Comparison of ENCODE assay signal across 1 cellular context in genomic region chr1:109618614-109619404, GRCh38.
A peak's percentile ranks its signal among the peaks of the same experiment; 100 is the strongest.
TF ChIP-seq lines count a peak whose summit lies in the region.

No MANE protein-coding gene starts in this region.

TF ChIP-seq in K562, 482 proteins besides CTCF, POLR2A, EP300 and RAD21 (continues in another document):
- TF ChIP-seq MTA2 (IDR thresholded peaks at IDR 0.05; ENCODE audit: low read depth) = peak; percentile 18; the same call in 1 of the 2 replicates
- peak; percentile 12; the same call in 1 of the 2 replicates for TF ChIP-seq ZNF584 (CRISPR knock-in tag; IDR thresholded peaks at IDR 0.05; ENCODE audit: low read depth)
- no peak for TF ChIP-seq ZNF197 (CRISPR knock-in tag; IDR thresholded peaks at IDR 0.05; ENCODE audit: low read depth)
- TF ChIP-seq, protein P1, sequence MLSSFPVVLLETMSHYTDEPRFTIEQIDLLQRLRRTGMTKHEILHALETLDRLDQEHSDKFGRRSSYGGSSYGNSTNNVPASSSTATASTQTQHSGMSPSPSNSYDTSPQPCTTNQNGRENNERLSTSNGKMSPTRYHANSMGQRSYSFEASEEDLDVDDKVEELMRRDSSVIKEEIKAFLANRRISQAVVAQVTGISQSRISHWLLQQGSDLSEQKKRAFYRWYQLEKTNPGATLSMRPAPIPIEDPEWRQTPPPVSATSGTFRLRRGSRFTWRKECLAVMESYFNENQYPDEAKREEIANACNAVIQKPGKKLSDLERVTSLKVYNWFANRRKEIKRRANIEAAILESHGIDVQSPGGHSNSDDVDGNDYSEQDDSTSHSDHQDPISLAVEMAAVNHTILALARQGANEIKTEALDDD (IDR thresholded peaks at IDR 0.05) = peak; percentile 39; the same call in 1 of the 2 replicates
- TF ChIP-seq EGR1 (conservative IDR thresholded peaks at IDR 0.05) = no peak
- TF ChIP-seq MCM5 (IDR thresholded peaks at IDR 0.05; ENCODE audit: low read depth) = no peak
- no peak for TF ChIP-seq ZNF436 (CRISPR knock-in tag; IDR thresholded peaks at IDR 0.05)
- no peak for TF ChIP-seq ZNF778 (CRISPR knock-in tag; IDR thresholded peaks at IDR 0.05)
- TF ChIP-seq MEF2A (IDR thresholded peaks at IDR 0.05; ENCODE audit: control insufficient read depth, low read depth, low read length) = no peak
- TF ChIP-seq MCM7 (IDR thresholded peaks at IDR 0.05) = no peak
- TF ChIP-seq HES1 (IDR thresholded peaks at IDR 0.05; ENCODE audit: low read depth) = no peak
- no peak for TF ChIP-seq IRF2 (CRISPR knock-in tag; IDR thresholded peaks at IDR 0.05)
- no peak for TF ChIP-seq ID3 (CRISPR knock-in tag; IDR thresholded peaks at IDR 0.05)
- peak; percentile 16; the same call in 1 of the 2 replicates for TF ChIP-seq ID3 (tag; IDR thresholded peaks at IDR 0.05)
- TF ChIP-seq HDAC8 (tag; IDR thresholded peaks at IDR 0.05) = 0 out of 2 replicates have a peak, but pooled peaks have one; percentile 15
- TF ChIP-seq KDM1A (IDR thresholded peaks at IDR 0.05) = peak; percentile 46 to 63; a peak in 3 of 4 replicates
- TF ChIP-seq ZNF311 (CRISPR knock-in tag; IDR thresholded peaks at IDR 0.05) = no peak
- TF ChIP-seq MAZ (CRISPR knock-in tag; conservative IDR thresholded peaks at IDR 0.05 in 1 of 2, IDR thresholded peaks at IDR 0.05 in 1 of 2) = no peak
- TF ChIP-seq, protein P2, sequence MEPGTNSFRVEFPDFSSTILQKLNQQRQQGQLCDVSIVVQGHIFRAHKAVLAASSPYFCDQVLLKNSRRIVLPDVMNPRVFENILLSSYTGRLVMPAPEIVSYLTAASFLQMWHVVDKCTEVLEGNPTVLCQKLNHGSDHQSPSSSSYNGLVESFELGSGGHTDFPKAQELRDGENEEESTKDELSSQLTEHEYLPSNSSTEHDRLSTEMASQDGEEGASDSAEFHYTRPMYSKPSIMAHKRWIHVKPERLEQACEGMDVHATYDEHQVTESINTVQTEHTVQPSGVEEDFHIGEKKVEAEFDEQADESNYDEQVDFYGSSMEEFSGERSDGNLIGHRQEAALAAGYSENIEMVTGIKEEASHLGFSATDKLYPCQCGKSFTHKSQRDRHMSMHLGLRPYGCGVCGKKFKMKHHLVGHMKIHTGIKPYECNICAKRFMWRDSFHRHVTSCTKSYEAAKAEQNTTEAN (CRISPR knock-in tag; IDR thresholded peaks at IDR 0.05) = 0 out of 2 replicates have a peak, but pooled peaks have one; percentile 9
- TF ChIP-seq CBFA2T2 (conservative IDR thresholded peaks at IDR 0.05) = no peak
- TF ChIP-seq MGA (IDR thresholded peaks at IDR 0.05) = no peak
- no peak for TF ChIP-seq XRCC4 (IDR thresholded peaks at IDR 0.05; ENCODE audit: extremely low read depth, insufficient read depth, insufficient read length)
- no peak for TF ChIP-seq ILF3 (IDR thresholded peaks at IDR 0.05; ENCODE audit: borderline replicate concordance)
- TF ChIP-seq NR2C1 (IDR thresholded peaks at IDR 0.05) = no peak
- no peak for TF ChIP-seq NR2C1 (tag; IDR thresholded peaks at IDR 0.05)
- TF ChIP-seq ZBTB1 (CRISPR knock-in tag; IDR thresholded peaks at IDR 0.05; ENCODE audit: borderline replicate concordance, low read depth) = no peak
- TF ChIP-seq, protein P3, sequence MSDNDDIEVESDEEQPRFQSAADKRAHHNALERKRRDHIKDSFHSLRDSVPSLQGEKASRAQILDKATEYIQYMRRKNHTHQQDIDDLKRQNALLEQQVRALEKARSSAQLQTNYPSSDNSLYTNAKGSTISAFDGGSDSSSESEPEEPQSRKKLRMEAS (CRISPR knock-in tag; IDR thresholded peaks at IDR 0.05) = no peak
- 0 out of 2 replicates have a peak, but pooled peaks have one; percentile 5 for TF ChIP-seq CREB1 (IDR thresholded peaks at IDR 0.05)
- TF ChIP-seq CREB1 (CRISPR knock-in tag; IDR thresholded peaks at IDR 0.05) = no peak
- TF ChIP-seq MAFK (IDR thresholded peaks at IDR 0.05; ENCODE audit: low read length) = no peak
- TF ChIP-seq HDAC3 (IDR thresholded peaks at IDR 0.05; ENCODE audit: borderline replicate concordance, partially characterized antibody) = peak; percentile 14
- TF ChIP-seq RNF219 (CRISPR knock-in tag; IDR thresholded peaks at IDR 0.05) = no peak
- TF ChIP-seq ATF6 (CRISPR knock-in tag; IDR thresholded peaks at IDR 0.05) = peak; percentile 56; the same call in 1 of the 2 replicates
- no peak for TF ChIP-seq ETV6 (IDR thresholded peaks at IDR 0.05; ENCODE audit: borderline replicate concordance in 1 of 2, low read depth in 2 of 2, low read length in 1 of 2)
- TF ChIP-seq ETV6 (CRISPR knock-in tag; IDR thresholded peaks at IDR 0.05; ENCODE audit: borderline replicate concordance) = no peak
- no peak for TF ChIP-seq SMARCA5 (IDR thresholded peaks at IDR 0.05)
- TF ChIP-seq, protein P4, sequence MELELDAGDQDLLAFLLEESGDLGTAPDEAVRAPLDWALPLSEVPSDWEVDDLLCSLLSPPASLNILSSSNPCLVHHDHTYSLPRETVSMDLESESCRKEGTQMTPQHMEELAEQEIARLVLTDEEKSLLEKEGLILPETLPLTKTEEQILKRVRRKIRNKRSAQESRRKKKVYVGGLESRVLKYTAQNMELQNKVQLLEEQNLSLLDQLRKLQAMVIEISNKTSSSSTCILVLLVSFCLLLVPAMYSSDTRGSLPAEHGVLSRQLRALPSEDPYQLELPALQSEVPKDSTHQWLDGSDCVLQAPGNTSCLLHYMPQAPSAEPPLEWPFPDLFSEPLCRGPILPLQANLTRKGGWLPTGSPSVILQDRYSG (tag; conservative IDR thresholded peaks at IDR 0.05; ENCODE audit: low read depth) = 0 out of 2 replicates have a peak, but pooled peaks have one; percentile 8
- TF ChIP-seq WHSC1 (IDR thresholded peaks at IDR 0.05; ENCODE audit: low read length) = no peak
- TF ChIP-seq KLF13 (tag; IDR thresholded peaks at IDR 0.05; ENCODE audit: borderline replicate concordance, low read depth) = no peak
- peak in 1 of 2 experiments; percentile 9; a peak in 1 of 4 replicates for TF ChIP-seq ZNF639 (CRISPR knock-in tag; conservative IDR thresholded peaks at IDR 0.05 in 1 of 2, IDR thresholded peaks at IDR 0.05 in 1 of 2)
- TF ChIP-seq ZFP1 (CRISPR knock-in tag; IDR thresholded peaks at IDR 0.05) = no peak
